ENCODE assay signal across 1 cellular context in genomic region chr17:81488276-81488860, GRCh38.
TF ChIP-seq lines count a peak whose summit lies in the region.

No MANE protein-coding gene starts in this region.

TF ChIP-seq in GM12878, 131 proteins besides CTCF, POLR2A, EP300 and RAD21 (continued from another document):
- TF ChIP-seq ZBTB4 (CRISPR knock-in tag; IDR thresholded peaks at IDR 0.05) (no peak), NRF1 (conservative IDR thresholded peaks at IDR 0.05; ENCODE audit: low read depth, low read length) (no peak), HSF1 (IDR thresholded peaks at IDR 0.05; ENCODE audit: low read depth, low read length) (no peak), CBFB (IDR thresholded peaks at IDR 0.05; ENCODE audit: low read depth) (no peak), E2F8 (IDR thresholded peaks at IDR 0.05; ENCODE audit: low read depth, partially characterized antibody) (no peak), STAT3 (IDR thresholded peaks at IDR 0.05; ENCODE audit: low read depth, low read length) (no peak)
